ENCODE assay signal across 29 cellular contexts in the genomic region with DNA sequence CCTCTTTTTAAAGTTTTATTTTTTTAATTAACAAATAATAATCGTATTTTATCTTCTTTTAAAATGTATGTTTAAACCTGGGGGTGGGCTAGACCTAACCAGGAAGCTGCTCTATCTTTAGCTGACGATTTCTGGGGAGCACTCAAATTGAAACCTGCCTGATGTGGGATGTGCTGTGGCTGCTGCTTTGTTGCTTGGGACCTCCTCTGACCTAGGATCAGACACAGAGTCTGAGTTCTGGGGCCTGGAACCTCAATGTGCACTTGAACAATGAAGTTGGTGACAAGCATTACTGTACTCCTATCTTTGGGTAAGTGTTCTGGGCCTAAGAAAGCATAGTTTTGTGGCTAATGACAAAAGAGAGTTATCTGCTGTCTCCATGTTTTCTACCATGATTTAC.
DNase-seq lines count a peak whose midpoint lies in the region; ATAC-seq and TF ChIP-seq lines count a peak whose summit lies in the region.
"Had no signal": no experiment of that assay in that cellular context is flagged by ENCODE, and none has a peak within 500 bp of the region (broad histone marks: within the 10 kb centered on the region; RNA-seq: fewer than 3 reads in every experiment).

No MANE protein-coding gene starts in this region.

- H3K36me3 ChIP-seq in CD4-positive, CD25-positive, alpha-beta regulatory T cell (ENCODE audit: control insufficient read depth, insufficient read depth, low read length) = no peaks in the 10 kb centered on the region
- no peaks in the 10 kb centered on the region for H3K36me3 ChIP-seq in testis (ENCODE audit: low read depth, missing control alignments)
- H3K36me3 ChIP-seq: adrenal gland, esophagus muscularis mucosa, ovary, tibial artery, vagina had no signal

- peak; percentile 59 for DNase-seq in activated CD4-positive, alpha-beta T cell treated with anti-CD3 and anti-CD28 coated beads, Interleukin-2, amount 10 ng/mL, durations not matched to agents 24 days and 14 days
- no peak for DNase-seq in activated CD4-positive, alpha-beta T cell treated with anti-CD3 and anti-CD28 coated beads for 48 hours
- DNase-seq in CD4-positive, CD25-positive, alpha-beta regulatory T cell = no peak
- DNase-seq in T-helper 17 cell = no peak
- no peak for DNase-seq in activated naive CD8-positive, alpha-beta T cell treated with anti-CD3 and anti-CD28 coated beads for 36 hours
- DNase-seq in NK-92 treated with Interleukin-12 subunit alpha and Interleukin-12 subunit beta, amount 100 ng/mL, for 24 hours (lab: John Stamatoyannopoulos, UW) = no peak
- no peak for DNase-seq in testis
- DNase-seq: activated CD4-positive, alpha-beta T cell treated with anti-CD3 and anti-CD28 coated beads, Interleukin-2, amount 50 U/mL, for 48 hours; adrenal gland; body of pancreas; dermis blood vessel endothelial cell; foreskin fibroblast; MV-4-11; NCI-H1436; NCI-H2081 treated with DMSO at 0.1 percent for 48 hours; NCI-H2227 treated with DMSO at 0.1 percent for 48 hours; NCI-H526; nephron progenitor cell; ovary; SHP77 treated with DMSO at 0.1 percent for 48 hours; small intestine; stimulated activated naive CD4-positive, alpha-beta T cell treated with Interleukin-2 at 50 U/mL for 16 hours; tibial artery had no signal

- peaks cover 9% of the 10 kb centered on the region for H3K4me1 Mint-ChIP-seq in activated CD4-positive, alpha-beta T cell treated with anti-CD3 and anti-CD28 coated beads, Interleukin-2, amount 10 ng/mL, durations not matched to agents 24 days and 14 days
- peaks cover 0 to 4% (median 0%) of the 10 kb centered on the region in 4 donors for H3K4me1 Mint-ChIP-seq in CD4-positive, CD25-positive, alpha-beta regulatory T cell
- H3K4me1 Mint-ChIP-seq in T-helper 17 cell = no peaks in the 10 kb centered on the region
- H3K4me1 Mint-ChIP-seq in activated naive CD8-positive, alpha-beta T cell treated with anti-CD3 and anti-CD28 coated beads for 36 hours = peaks cover 3% of the 10 kb centered on the region
- H3K4me1 Mint-ChIP-seq: nephron progenitor cell had no signal

- 70 to 76% methylated on average over 2 of the region's 2 CpGs for WGBS in testis, 2 donors

- H3K9me3 ChIP-seq in CD4-positive, CD25-positive, alpha-beta regulatory T cell (ENCODE audit: control insufficient read depth in 2 of 2, low read length in 2 of 2) = no peaks in the 10 kb centered on the region
- H3K9me3 ChIP-seq in T-helper 17 cell (ENCODE audit: control insufficient read depth, low read length, poor library complexity, severe bottlenecking) = no peaks in the 10 kb centered on the region
- no peaks in the 10 kb centered on the region for H3K9me3 ChIP-seq in testis
- H3K9me3 ChIP-seq: adrenal gland, ovary, tibial artery, vagina had no signal

- H3K27ac Mint-ChIP-seq in activated CD4-positive, alpha-beta T cell treated with anti-CD3 and anti-CD28 coated beads, Interleukin-2, amount 10 ng/mL, durations not matched to agents 24 days and 14 days = peak overlapping the region; percentile 90
- H3K27ac Mint-ChIP-seq in CD4-positive, CD25-positive, alpha-beta regulatory T cell = peak overlapping the region; percentile 34 to 62 (median 38)
- no peak overlapping the region for H3K27ac Mint-ChIP-seq in T-helper 17 cell
- H3K27ac Mint-ChIP-seq in activated naive CD8-positive, alpha-beta T cell treated with anti-CD3 and anti-CD28 coated beads for 36 hours = peak overlapping the region; percentile 81
- H3K27ac Mint-ChIP-seq: CD14-positive monocyte, nephron progenitor cell had no signal

- H3K27me3 ChIP-seq in CD4-positive, CD25-positive, alpha-beta regulatory T cell (ENCODE audit: control insufficient read depth, insufficient read depth, low read length) = no peaks in the 10 kb centered on the region
- H3K27me3 ChIP-seq in testis = no peaks in the 10 kb centered on the region
- H3K27me3 ChIP-seq: adrenal gland, body of pancreas, esophagus muscularis mucosa, ovary, tibial artery, vagina had no signal

- TF ChIP-seq POLR2A in testis (IDR thresholded peaks at IDR 0.05) = no peak

- TF ChIP-seq CTCF in testis (IDR thresholded peaks at IDR 0.05) = no peak

- H3K27me3 Mint-ChIP-seq in activated CD4-positive, alpha-beta T cell treated with anti-CD3 and anti-CD28 coated beads, Interleukin-2, amount 10 ng/mL, durations not matched to agents 24 days and 14 days = no peaks in the 10 kb centered on the region
- H3K27me3 Mint-ChIP-seq in CD4-positive, CD25-positive, alpha-beta regulatory T cell = no peaks in the 10 kb centered on the region
- H3K27me3 Mint-ChIP-seq in T-helper 17 cell = no peaks in the 10 kb centered on the region
- no peaks in the 10 kb centered on the region for H3K27me3 Mint-ChIP-seq in activated naive CD8-positive, alpha-beta T cell treated with anti-CD3 and anti-CD28 coated beads for 36 hours

- no peaks in the 10 kb centered on the region for H3K4me1 ChIP-seq in CD4-positive, CD25-positive, alpha-beta regulatory T cell (ENCODE audit: control insufficient read depth, insufficient read depth, low read length, poor library complexity, severe bottlenecking)
- no peaks in the 10 kb centered on the region for H3K4me1 ChIP-seq in testis
- H3K4me1 ChIP-seq: adrenal gland, body of pancreas, esophagus muscularis mucosa, tibial artery, vagina had no signal

- H3K4me3 ChIP-seq in CD4-positive, CD25-positive, alpha-beta regulatory T cell (ENCODE audit: low read depth, low read length) = peak overlapping the region; percentile 37
- no peak overlapping the region for H3K4me3 ChIP-seq in testis
- H3K4me3 ChIP-seq: adrenal gland, body of pancreas, esophagus muscularis mucosa, ovary, tibial artery, vagina had no signal

- ATAC-seq in CD4-positive, CD25-positive, alpha-beta regulatory T cell (ENCODE audit: low read depth in 2 of 2) = no peak
- no peak for ATAC-seq in T-helper 17 cell
- ATAC-seq in HG03045 (IDR thresholded peaks at IDR 0.05; ENCODE audit: unreplicated experiment) = no peak
- ATAC-seq: body of pancreas, HCT116, left lobe of liver had no signal

- H3K9me3 Mint-ChIP-seq in activated CD4-positive, alpha-beta T cell treated with anti-CD3 and anti-CD28 coated beads, Interleukin-2, amount 10 ng/mL, durations not matched to agents 24 days and 14 days = no peaks in the 10 kb centered on the region
- H3K9me3 Mint-ChIP-seq in CD4-positive, CD25-positive, alpha-beta regulatory T cell = no peaks in the 10 kb centered on the region
- no peaks in the 10 kb centered on the region for H3K9me3 Mint-ChIP-seq in activated naive CD8-positive, alpha-beta T cell treated with anti-CD3 and anti-CD28 coated beads for 36 hours

- H3K36me3 Mint-ChIP-seq in activated CD4-positive, alpha-beta T cell treated with anti-CD3 and anti-CD28 coated beads, Interleukin-2, amount 10 ng/mL, durations not matched to agents 24 days and 14 days (ENCODE audit: low read depth) = peaks cover 3% of the 10 kb centered on the region
- H3K36me3 Mint-ChIP-seq in CD4-positive, CD25-positive, alpha-beta regulatory T cell = no peaks in the 10 kb centered on the region
- H3K36me3 Mint-ChIP-seq in T-helper 17 cell (ENCODE audit: low read depth) = no peaks in the 10 kb centered on the region
- H3K36me3 Mint-ChIP-seq in activated naive CD8-positive, alpha-beta T cell treated with anti-CD3 and anti-CD28 coated beads for 36 hours = no peaks in the 10 kb centered on the region
- H3K36me3 Mint-ChIP-seq: CD14-positive monocyte had no signal

- no peak overlapping the region for H3K27ac ChIP-seq in CD4-positive, CD25-positive, alpha-beta regulatory T cell (ENCODE audit: insufficient read depth, low read length, poor library complexity, severe bottlenecking)
- no peak overlapping the region for H3K27ac ChIP-seq in testis
- H3K27ac ChIP-seq: adrenal gland, body of pancreas, esophagus muscularis mucosa, ovary, tibial artery, vagina had no signal

- peak overlapping the region; percentile 86 for H3K4me3 Mint-ChIP-seq in activated CD4-positive, alpha-beta T cell treated with anti-CD3 and anti-CD28 coated beads, Interleukin-2, amount 10 ng/mL, durations not matched to agents 24 days and 14 days
- H3K4me3 Mint-ChIP-seq in CD4-positive, CD25-positive, alpha-beta regulatory T cell = peak overlapping the region in 2 of 4 donors; percentile 80 to 83
- peak overlapping the region; percentile 67 for H3K4me3 Mint-ChIP-seq in T-helper 17 cell
- peak overlapping the region; percentile 77 for H3K4me3 Mint-ChIP-seq in activated naive CD8-positive, alpha-beta T cell treated with anti-CD3 and anti-CD28 coated beads for 36 hours
- H3K4me3 Mint-ChIP-seq: CD14-positive monocyte, nephron progenitor cell had no signal

- intact Hi-C loops in activated CD4-positive, alpha-beta T cell treated with anti-CD3 and anti-CD28 coated beads, Interleukin-2, amount 10 ng/mL, durations not matched to agents 24 days and 14 days (cut with micrococcal nuclease) = loop anchor here (5.0 to 10.0 kb wide), 2 partner anchors 40 to 302 kb away; no protein-coding TSS in a partner anchor
- intact Hi-C loops in testis (cut with DNase I; ENCODE audit: low total_unique reads) = no loop called here
